Comparison of ENCODE assay signal across 15 cellular contexts in genomic region chrX:3066555-3066954, GRCh38. TPM values are rescaled to one million over a fixed set of nuclear protein-coding genes. Genes with fewer than 3 reads are reported as not detected.
DNase-seq lines count a peak whose midpoint lies in the region; ATAC-seq, FAIRE-seq and TF ChIP-seq lines count a peak whose summit lies in the region.
"Had no signal": no experiment of that assay in that cellular context is flagged by ENCODE, and none has a peak within 500 bp of the region (broad histone marks: within the 10 kb centered on the region; RNA-seq: fewer than 3 reads in every experiment).

No MANE protein-coding gene starts in this region.

- no peak overlapping the region for H3K27ac Mint-ChIP-seq in neural progenitor cell
- H3K27ac Mint-ChIP-seq: activated naive CD4-positive, alpha-beta T cell treated with anti-CD3 and anti-CD28 coated beads, Interleukin-2, amount 50 U/mL, for 72 hours had no signal

- H3K27me3 ChIP-seq in neural progenitor cell = no peaks in the 10 kb centered on the region
- H3K27me3 ChIP-seq: sigmoid colon had no signal

- H3K4me1 ChIP-seq in neural progenitor cell = no peaks in the 10 kb centered on the region
- H3K4me1 ChIP-seq: sigmoid colon had no signal

- no peaks in the 10 kb centered on the region for H3K9me3 ChIP-seq in neural progenitor cell (ENCODE audit: low read depth)
- H3K9me3 ChIP-seq: sigmoid colon had no signal

- no peaks in the 10 kb centered on the region for H3K4me1 Mint-ChIP-seq in neural progenitor cell
- H3K4me1 Mint-ChIP-seq: naive thymus-derived CD8-positive, alpha-beta T cell had no signal

- peaks cover 8% of the 10 kb centered on the region for H3K9me3 Mint-ChIP-seq in neural progenitor cell
- H3K9me3 Mint-ChIP-seq: activated naive CD4-positive, alpha-beta T cell treated with anti-CD3 and anti-CD28 coated beads, Interleukin-2, amount 50 U/mL, for 72 hours had no signal

- ATAC-seq in GM21423 (IDR thresholded peaks at IDR 0.05; ENCODE audit: unreplicated experiment) = no peak
- ATAC-seq: activated naive CD4-positive, alpha-beta T cell treated with anti-CD3 and anti-CD28 coated beads, Interleukin-2, amount 50 U/mL, for 72 hours; naive thymus-derived CD8-positive, alpha-beta T cell had no signal

- H2AFZ ChIP-seq in neural progenitor cell (replicated peaks) = peak overlapping the region; percentile 72

- H4K20me1 ChIP-seq in neural progenitor cell (ENCODE audit: low read depth) = no peaks in the 10 kb centered on the region

- FAIRE-seq in D721Med (lab: Jason Lieb, UNC) = peak; percentile 71
- FAIRE-seq: keratinocyte had no signal

- H3K9ac ChIP-seq in neural progenitor cell = no peak overlapping the region

- no peak overlapping the region for H3K4me3 Mint-ChIP-seq in neural progenitor cell
- H3K4me3 Mint-ChIP-seq: naive thymus-derived CD8-positive, alpha-beta T cell had no signal

- no peaks in the 10 kb centered on the region for H3K36me3 ChIP-seq in neural progenitor cell
- H3K36me3 ChIP-seq: sigmoid colon had no signal

- DNase-seq in D721Med (ENCODE audit: insufficient read length, low spot score) (peak; percentile 19), NCI-H1694 treated with DMSO at 0.1 percent for 48 hours (lab: John Stamatoyannopoulos, UW) (peak; percentile 16), choroid plexus epithelial cell (ENCODE audit: low read depth) (peak; percentile 13), neural progenitor cell (ENCODE audit: low spot score) (peak; percentile 7), SIG-M5 (lab: John Stamatoyannopoulos, UW) (no peak)
- DNase-seq in effector CD4-positive, alpha-beta T cell = no peak
- DNase-seq: activated CD8-positive, alpha-beta memory T cell treated with anti-CD3 and anti-CD28 coated beads, Interleukin-2, amount 50 U/mL, for 4 hours; naive thymus-derived CD8-positive, alpha-beta T cell; NCI-H510A; Right ventricle myocardium superior; sigmoid colon had no signal

- H3K27ac ChIP-seq in neural progenitor cell = no peak overlapping the region
- H3K27ac ChIP-seq: sigmoid colon, VCaP had no signal

- no peaks in the 10 kb centered on the region for H3F3A ChIP-seq in neural progenitor cell (ENCODE audit: low read depth)

- no peaks in the 10 kb centered on the region for H3K36me3 Mint-ChIP-seq in neural progenitor cell
- H3K36me3 Mint-ChIP-seq: activated naive CD4-positive, alpha-beta T cell treated with anti-CD3 and anti-CD28 coated beads, Interleukin-2, amount 50 U/mL, for 72 hours; naive thymus-derived CD8-positive, alpha-beta T cell had no signal

- no peak for TF ChIP-seq CTCF in D721Med (IDR thresholded peaks at IDR 0.05; ENCODE audit: insufficient read depth, missing control alignments)
- no peak for TF ChIP-seq CTCF in choroid plexus epithelial cell (conservative IDR thresholded peaks at IDR 0.05; ENCODE audit: low read depth, low read length)
- no peak for TF ChIP-seq CTCF in neural progenitor cell (IDR thresholded peaks at IDR 0.05)

- no peaks in the 10 kb centered on the region for H3K79me2 ChIP-seq in neural progenitor cell (ENCODE audit: low read depth)

- peak overlapping the region; percentile 22 for H3K4me2 ChIP-seq in neural progenitor cell

- peaks cover 2% of the 10 kb centered on the region for H3K27me3 Mint-ChIP-seq in neural progenitor cell (ENCODE audit: insufficient read depth, low read depth)

- H3K4me3 ChIP-seq in choroid plexus epithelial cell (ENCODE audit: low read depth, low read length) = no peak overlapping the region
- H3K4me3 ChIP-seq in neural progenitor cell = no peak overlapping the region
- H3K4me3 ChIP-seq: sigmoid colon had no signal

RNA-seq across cellular contexts. Expression of gene ARSF, which starts 25.3 kb away (rescaled TPM):
- not detected in 2 replicates for total RNA-seq in neural progenitor cell (ENCODE audit: low replicate concordance)
- total RNA-seq: activated naive CD4-positive, alpha-beta T cell treated with anti-CD3 and anti-CD28 coated beads, Interleukin-2, amount 50 U/mL, for 72 hours; naive thymus-derived CD8-positive, alpha-beta T cell; Right ventricle myocardium superior had no signal

Comparison
In these comparisons a context has a peak if more than half of its experiments do, and no peak if none do; other contexts are left out.
1. DNase-seq: peak in D721Med (single experiment), NCI-H1694 treated with DMSO at 0.1 percent for 48 hours (single experiment), choroid plexus epithelial cell (single experiment) and neural progenitor cell (single experiment); none in SIG-M5 (single experiment) and effector CD4-positive, alpha-beta T cell (single experiment).